In the genomic region with DNA sequence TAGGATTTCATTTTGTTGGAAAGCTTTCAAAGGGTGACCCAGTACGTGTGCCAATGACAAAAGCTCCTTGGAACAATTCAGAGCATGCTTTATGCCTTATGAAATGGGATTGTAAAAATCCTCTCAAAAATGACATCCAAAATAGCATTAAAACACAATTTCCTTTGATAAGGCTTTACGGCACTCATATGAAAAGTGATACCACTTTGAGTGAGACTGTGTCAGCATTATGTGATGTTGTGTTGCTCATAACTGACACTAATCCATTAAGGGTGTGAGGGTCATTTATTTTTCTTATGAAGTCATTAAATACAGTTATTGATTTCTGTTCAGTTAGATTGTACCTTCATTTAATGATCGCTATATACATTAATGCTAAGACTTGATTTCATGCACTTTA, we compare ENCODE assay signal across 26 cellular contexts.
"Had no signal": no experiment of that assay in that cellular context is flagged by ENCODE, and none has a peak within 500 bp of the region (broad histone marks: within the 10 kb centered on the region; RNA-seq: fewer than 3 reads in every experiment).

No MANE protein-coding gene starts in this region.

- H3K36me3 ChIP-seq: breast epithelium, SJSA1 had no signal

- H3K4me1 ChIP-seq: breast epithelium had no signal

- H3K9me3 Mint-ChIP-seq: activated CD8-positive, alpha-beta T cell treated with anti-CD3 and anti-CD28 coated beads for 36 hours; activated naive CD4-positive, alpha-beta T cell treated with anti-CD3 and anti-CD28 coated beads, Interleukin-2, amount 10 ng/mL, durations not matched to agents 7 days and 5 days; activated naive CD8-positive, alpha-beta T cell treated with anti-CD3 and anti-CD28 coated beads for 36 hours; activated T-cell treated with anti-CD3 and anti-CD28 coated beads, Interleukin-2, amount 50 U/mL, for 72 hours; activated T-helper 2 cell treated with anti-CD3 and anti-CD28 coated beads, Interferon-gamma antibody, Interleukin-2, Interleukin-4, amounts not matched to agents 10 μg/mL and 5 μg/mL and 100 μg/mL, durations not matched to agents 14 hours and 24 hours and 36 hours; T-helper 1 cell treated with Interleukin-12 subunit alpha and Interleukin-12 subunit beta and Interleukin-4 antibody, amounts not matched to agents 30 μg/mL and 1 μg/mL, for 36 hours had no signal

- H3K27me3 ChIP-seq: breast epithelium, SJSA1 had no signal

- DNase-seq: activated CD4-positive, alpha-beta T cell treated with anti-CD3 and anti-CD28 coated beads for 4 hours; activated CD8-positive, alpha-beta memory T cell treated with anti-CD3 and anti-CD28 coated beads, Interleukin-2, amount 50 U/mL, for 4 hours; activated CD8-positive, alpha-beta T cell treated with anti-CD3 and anti-CD28 coated beads for 36 hours; activated gamma-delta T cell treated with Interleukin-2 at 50 U/mL for 16 hours; activated naive CD4-positive, alpha-beta T cell treated with anti-CD3 and anti-CD28 coated beads, Interleukin-2, amount 10 ng/mL, durations not matched to agents 7 days and 5 days; activated naive CD8-positive, alpha-beta T cell treated with anti-CD3 and anti-CD28 coated beads for 36 hours; activated T-cell treated with anti-CD3 and anti-CD28 coated beads, Interleukin-2, amount 50 U/mL, for 72 hours; anterior cingulate cortex; caudate nucleus; KG1; NCI-H1092 treated with DMSO at 0.1 percent for 48 hours; NCI-H1436 treated with DMSO at 0.1 percent for 48 hours; NCI-H187; NCI-H2081 treated with DMSO at 0.1 percent for 48 hours; NCI-H345; NCI-H510A; NCI-H526 treated with DMSO at 0.1 percent for 48 hours; NCI-H82; PC-3; SHP77 had no signal

- H3K27ac ChIP-seq: breast epithelium had no signal

- H3K9me3 ChIP-seq: breast epithelium, SJSA1 had no signal

- H3K4me3 ChIP-seq: breast epithelium, SJSA1 had no signal

- H3K27ac Mint-ChIP-seq: activated CD8-positive, alpha-beta T cell treated with anti-CD3 and anti-CD28 coated beads for 36 hours; activated naive CD4-positive, alpha-beta T cell treated with anti-CD3 and anti-CD28 coated beads, Interleukin-2, amount 10 ng/mL, durations not matched to agents 7 days and 5 days; activated naive CD8-positive, alpha-beta T cell treated with anti-CD3 and anti-CD28 coated beads for 36 hours; activated T-cell treated with anti-CD3 and anti-CD28 coated beads, Interleukin-2, amount 50 U/mL, for 72 hours; activated T-helper 2 cell treated with anti-CD3 and anti-CD28 coated beads, Interferon-gamma antibody, Interleukin-2, Interleukin-4, amounts not matched to agents 10 μg/mL and 5 μg/mL and 100 μg/mL, durations not matched to agents 14 hours and 24 hours and 36 hours; T-helper 1 cell treated with Interleukin-12 subunit alpha and Interleukin-12 subunit beta and Interleukin-4 antibody, amounts not matched to agents 30 μg/mL and 1 μg/mL, for 36 hours had no signal

- H3K36me3 Mint-ChIP-seq: activated naive CD4-positive, alpha-beta T cell treated with anti-CD3 and anti-CD28 coated beads, Interleukin-2, amount 10 ng/mL, durations not matched to agents 7 days and 5 days; activated naive CD8-positive, alpha-beta T cell treated with anti-CD3 and anti-CD28 coated beads for 36 hours had no signal

- H3K4me3 Mint-ChIP-seq: activated CD8-positive, alpha-beta T cell treated with anti-CD3 and anti-CD28 coated beads for 36 hours; activated naive CD4-positive, alpha-beta T cell treated with anti-CD3 and anti-CD28 coated beads, Interleukin-2, amount 10 ng/mL, durations not matched to agents 7 days and 5 days; activated naive CD8-positive, alpha-beta T cell treated with anti-CD3 and anti-CD28 coated beads for 36 hours; T-helper 1 cell treated with Interleukin-12 subunit alpha and Interleukin-12 subunit beta and Interleukin-4 antibody, amounts not matched to agents 30 μg/mL and 1 μg/mL, for 36 hours had no signal

- FAIRE-seq: RCC 7860 had no signal

- ATAC-seq: activated CD4-positive, CD25-positive, alpha-beta regulatory T cell treated with anti-CD3 and anti-CD28 coated beads, Interleukin-2, amount 50 U/mL, for 24 hours; activated CD8-positive, alpha-beta T cell treated with anti-CD3 and anti-CD28 coated beads for 36 hours; activated T-cell treated with anti-CD3 and anti-CD28 coated beads, Interleukin-2, amount 50 U/mL, for 72 hours; PC-3 had no signal
